Comparison of ENCODE assay signal across 8 cellular contexts in the genomic region with DNA sequence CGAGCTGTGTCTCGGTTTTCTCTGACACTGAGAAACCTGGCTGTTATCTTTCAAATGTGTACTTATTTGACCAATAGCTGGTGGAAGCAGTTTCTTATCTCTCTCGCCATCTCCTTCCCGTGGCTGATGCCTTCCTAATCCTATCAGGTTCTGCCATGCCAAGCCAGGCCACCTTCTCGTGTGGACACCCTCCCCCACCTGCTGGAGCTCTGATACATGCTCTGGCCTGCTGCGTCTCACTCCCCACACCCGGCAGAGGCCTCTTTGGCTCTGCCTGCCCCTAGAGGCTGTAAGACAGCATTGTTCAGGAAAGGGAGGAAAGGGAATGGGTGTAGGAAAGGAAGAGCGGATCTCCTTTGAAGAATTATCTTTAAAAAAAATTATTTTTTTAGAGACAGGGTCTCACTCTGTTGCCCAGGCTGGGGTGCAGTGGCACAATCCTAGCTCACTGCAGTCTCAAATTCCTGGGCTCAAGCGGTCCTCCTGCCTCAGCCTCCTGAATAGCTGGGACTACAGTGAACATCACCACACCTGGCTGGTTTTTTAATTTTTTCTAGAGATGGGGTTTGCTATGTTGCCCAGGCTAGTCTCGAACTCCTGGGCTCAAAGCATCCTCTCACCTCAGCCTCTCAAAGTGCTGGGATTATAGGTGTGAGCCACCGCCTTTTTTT. TPM values are rescaled to one million over a fixed set of nuclear protein-coding genes. Genes with fewer than 3 reads are reported as not detected.
DNase-seq lines count a peak whose midpoint lies in the region; ATAC-seq and TF ChIP-seq lines count a peak whose summit lies in the region.

No MANE protein-coding gene starts in this region.

- in situ Hi-C loops in IMR-90 (cut with MboI; ENCODE audit: low sequenced_read_pairs), result loop anchor here (25.0 kb wide), 1 partner anchor 410 kb away; a partner anchor contains a TSS

- H2BK20ac ChIP-seq in IMR-90 (ENCODE audit: low read depth, low read length), result peak overlapping the region; percentile 53

- peak; percentile 72 for TF ChIP-seq CTCF in IMR-90 (conservative IDR thresholded peaks at IDR 0.05; ENCODE audit: low read depth, low read length)
- TF ChIP-seq CTCF in RWPE1 (conservative IDR thresholded peaks at IDR 0.05; ENCODE audit: low read depth), result peak; percentile 80

- intact Hi-C loops in IMR-90 (cut with micrococcal nuclease), result no loop called here

- H2BK5ac ChIP-seq in IMR-90 (ENCODE audit: low read depth, low read length, poor library complexity, severe bottlenecking), result peak overlapping the region; percentile 92

- H3K9me3 ChIP-seq in IMR-90 (ENCODE audit: control insufficient read depth, insufficient read depth, low read length), result no peaks in the 10 kb centered on the region

- peak; percentile 69 for TF ChIP-seq RAD21 in IMR-90 (IDR thresholded peaks at IDR 0.05; ENCODE audit: low read length)

- H3K9ac ChIP-seq in IMR-90 (ENCODE audit: low read depth, low read length), result no peak overlapping the region

- peak overlapping the region; percentile 79 for H2AFZ ChIP-seq in IMR-90 (replicated peaks; ENCODE audit: low read length, poor library complexity)

- peaks cover 25% of the 10 kb centered on the region for H4K20me1 ChIP-seq in IMR-90 (ENCODE audit: insufficient read depth, low read length)

- H2AK9ac ChIP-seq in IMR-90 (replicated peaks; ENCODE audit: low read depth, low read length, poor library complexity), result peak overlapping the region; percentile 89

- H2BK120ac ChIP-seq in IMR-90 (ENCODE audit: low read depth, low read length), result peak overlapping the region; percentile 67; the same call in 1 of the 2 replicates

- no peak overlapping the region for H3K4me3 ChIP-seq in IMR-90 (ENCODE audit: insufficient read depth, low read depth, low read length)

- peak overlapping the region; percentile 57; the same call in 1 of the 2 replicates for H4K91ac ChIP-seq in IMR-90 (ENCODE audit: insufficient read depth, low read depth, low read length)

- H3K27me3 Mint-ChIP-seq in natural killer cell treated with Interleukin-12 subunit alpha and Interleukin-12 subunit beta and Interleukin-15 and Interleukin-18, amount 100 ng/mL, for 72 hours, result no peaks in the 10 kb centered on the region

- peak overlapping the region; percentile 69; the same call in 1 of the 3 replicates for H2BK15ac ChIP-seq in IMR-90 (ENCODE audit: low read depth, low read length)

- BruUV-seq in IMR-90 (replicated peaks; lab: Mats Ljungman, UMichigan), result no TSS peak

- dilution Hi-C loops in IMR-90 (cut with HindIII; ENCODE audit: low sequenced_read_pairs, unreplicated experiment), result no loop called here

- ATAC-seq in IMR-90 (ENCODE audit: low read depth) (peak; percentile 80), GM21528 (IDR thresholded peaks at IDR 0.05; ENCODE audit: low FRiP score, unreplicated experiment) (no peak), HG03460 (IDR thresholded peaks at IDR 0.05; ENCODE audit: unreplicated experiment) (no peak)
- no peak for ATAC-seq in natural killer cell treated with Interleukin-12 subunit alpha and Interleukin-12 subunit beta and Interleukin-15 and Interleukin-18, amount 100 ng/mL, for 72 hours

- H3K4me1 ChIP-seq in IMR-90 (ENCODE audit: control insufficient read depth, insufficient read depth, low read length), result peaks cover 18% of the 10 kb centered on the region

- H4K5ac ChIP-seq in IMR-90 (ENCODE audit: low read depth, low read length), result peak overlapping the region; percentile 45; the same call in 1 of the 2 replicates

- peaks cover 11 to 54% of the 10 kb centered on the region in 2 experiments for H3K79me1 ChIP-seq in IMR-90 (ENCODE audit: low read depth in 1 of 2, low read length in 2 of 2)

- CTCF ChIA-PET in IMR-90 (lab: Yijun Ruan, JAX) (interaction anchor here (0.5 to 1.4 kb wide), 6 partner anchors 9 to 500 kb away, joined by 3 to 11 read pairs (median 4); a partner anchor contains a TSS), RWPE1 (lab: Yijun Ruan, JAX) (interaction anchor here (0.5 to 1.4 kb wide), 10 partner anchors 9 to 551 kb away, joined by 3 to 9 read pairs (median 4); a partner anchor contains a TSS)

- H3K4me1 Mint-ChIP-seq in natural killer cell treated with Interleukin-12 subunit alpha and Interleukin-12 subunit beta and Interleukin-15 and Interleukin-18, amount 100 ng/mL, for 72 hours (ENCODE audit: low read depth in 2 of 2), result peaks cover 18 to 28% of the 10 kb centered on the region in 2 donors

- no peaks in the 10 kb centered on the region for H3K27me3 ChIP-seq in IMR-90 (ENCODE audit: control insufficient read depth, insufficient read depth, low read length)

- H3K36me3 ChIP-seq in IMR-90 (ENCODE audit: control insufficient read depth, insufficient read depth, low read length), result no peaks in the 10 kb centered on the region; the same call in 1 of the 2 replicates

- peak overlapping the region; percentile 44; the same call in 1 of the 2 replicates for H3K23ac ChIP-seq in IMR-90 (ENCODE audit: low read depth, low read length)

- no CpG with 5 or more reads among the region's 11 CpGs for WGBS in IMR-90 (ENCODE audit: extremely low coverage in 2 of 2, insufficient read length in 1 of 2), 2 experiments

- H3K4me2 ChIP-seq in IMR-90 (ENCODE audit: low read depth, low read length), result peak overlapping the region; percentile 30; the same call in 1 of the 2 replicates

- peak overlapping the region; percentile 12; the same call in 1 of the 2 replicates for H3K18ac ChIP-seq in IMR-90 (ENCODE audit: low read depth, low read length)

- POLR2A ChIA-PET in IMR-90 (lab: Charles Lee; ENCODE audit: unreplicated experiment) (no interaction called here), RWPE1 (lab: Yijun Ruan, JAX; ENCODE audit: low non-redundant PET) (interaction anchor here (0.7 kb wide), 1 partner anchor 27 kb away, joined by 3 read pairs; no protein-coding TSS in a partner anchor)

- peak overlapping the region; percentile 76 for H2AK5ac ChIP-seq in IMR-90 (ENCODE audit: low read depth, low read length)

- H3K14ac ChIP-seq in IMR-90 (replicated peaks; ENCODE audit: low read depth, low read length), result peak overlapping the region; percentile 50

- peak overlapping the region in 1 of 2 experiments; percentile 65; a peak in 3 of 4 replicates for H4K8ac ChIP-seq in IMR-90 (ENCODE audit: low read depth in 2 of 2, low read length in 2 of 2)

- H3K4me3 Mint-ChIP-seq in natural killer cell treated with Interleukin-12 subunit alpha and Interleukin-12 subunit beta and Interleukin-15 and Interleukin-18, amount 100 ng/mL, for 72 hours, result no peak overlapping the region

- peak overlapping the region; percentile 29; the same call in 1 of the 2 replicates for H3K56ac ChIP-seq in IMR-90 (ENCODE audit: extremely low read depth, insufficient read depth, low read length)

- no peaks in the 10 kb centered on the region for H3K36me3 Mint-ChIP-seq in natural killer cell treated with Interleukin-12 subunit alpha and Interleukin-12 subunit beta and Interleukin-15 and Interleukin-18, amount 100 ng/mL, for 72 hours

- TF ChIP-seq POLR2A in IMR-90 (IDR thresholded peaks at IDR 0.05; ENCODE audit: low read depth, low read length), result 0 out of 2 replicates have a peak, but pooled peaks have one; percentile 14

- peak overlapping the region; percentile 63 for H3K4ac ChIP-seq in IMR-90 (ENCODE audit: low read depth, low read length)

- H3K27ac Mint-ChIP-seq in natural killer cell treated with Interleukin-12 subunit alpha and Interleukin-12 subunit beta and Interleukin-15 and Interleukin-18, amount 100 ng/mL, for 72 hours, result no peak overlapping the region

- no peaks in the 10 kb centered on the region for H3K9me3 Mint-ChIP-seq in natural killer cell treated with Interleukin-12 subunit alpha and Interleukin-12 subunit beta and Interleukin-15 and Interleukin-18, amount 100 ng/mL, for 72 hours

- peak; percentile 26 for DNase-seq in NCI-H1436 (lab: John Stamatoyannopoulos, UW)
- DNase-seq in NCI-H1436 treated with DMSO at 0.1 percent for 48 hours (lab: John Stamatoyannopoulos, UW), result no peak
- DNase-seq in IMR-90, result peak; percentile 80
- DNase-seq in RWPE1 (ENCODE audit: low spot score), result peak; percentile 71
- peak; percentile 52 for DNase-seq in epithelial cell of prostate (ENCODE audit: low read depth, low spot score)
- peak; percentile 28 for DNase-seq in natural killer cell treated with Interleukin-12 subunit alpha and Interleukin-12 subunit beta and Interleukin-15 and Interleukin-18, amount 100 ng/mL, for 72 hours (ENCODE audit: low spot score)

- peak overlapping the region; percentile 38; the same call in 1 of the 2 replicates for H3K27ac ChIP-seq in IMR-90 (ENCODE audit: insufficient read depth, low read length)
- H3K27ac ChIP-seq in RWPE1, result peak overlapping the region; percentile 100
- H3K27ac ChIP-seq in epithelial cell of prostate, result peak overlapping the region; percentile 97

- peaks cover 26% of the 10 kb centered on the region for H3K9me1 ChIP-seq in IMR-90 (ENCODE audit: insufficient read depth, low read length)

RNA-seq across cellular contexts. Expression of a gene that starts 7.5 kb away (rescaled TPM):
- 2.3 and 3.1 TPM in 2 replicates for total RNA-seq in IMR-90 (2012; rRNA removed)
- 7.5 and 10.2 TPM in 2 replicates for polyA plus RNA-seq in IMR-90 (2012; rRNA removed)
- polyA plus RNA-seq in IMR-90 (2012; cell fraction: cytosol; rRNA removed), result 9.2 and 11.1 TPM in 2 replicates
- 37.2 and 59.8 TPM in 2 replicates for polyA plus RNA-seq in IMR-90 (2012; cell fraction: nucleus; rRNA removed; ENCODE audit: low replicate concordance)
- total RNA-seq in natural killer cell treated with Interleukin-12 subunit alpha and Interleukin-12 subunit beta and Interleukin-15 and Interleukin-18, amount 100 ng/mL, for 72 hours, result 10 to 100 TPM; 31.6 to 36.0 TPM

RNA-seq across cellular contexts. Expression of a gene that starts 9.2 kb away (rescaled TPM):
- under 0.01 TPM in 2 replicates for total RNA-seq in IMR-90 (2012; rRNA removed)
- 0.13 and 0.27 TPM in 2 replicates for polyA plus RNA-seq in IMR-90 (2012; rRNA removed)
- polyA plus RNA-seq in IMR-90 (2012; cell fraction: cytosol; rRNA removed), result 0.16 and 0.34 TPM in 2 replicates
- 0.09 and 0.16 TPM in 2 replicates for polyA plus RNA-seq in IMR-90 (2012; cell fraction: nucleus; rRNA removed; ENCODE audit: low replicate concordance)
- total RNA-seq in natural killer cell treated with Interleukin-12 subunit alpha and Interleukin-12 subunit beta and Interleukin-15 and Interleukin-18, amount 100 ng/mL, for 72 hours, result under 1 TPM in 1 of 2 donors, not detected in 1; 0.17 TPM

RNA-seq across cellular contexts. Expression of a gene that starts 20.1 kb away (rescaled TPM):
- 24.9 and 30.0 TPM in 2 replicates for total RNA-seq in IMR-90 (2012; rRNA removed)
- 118 and 128 TPM in 2 replicates for polyA plus RNA-seq in IMR-90 (2012; rRNA removed)
- polyA plus RNA-seq in IMR-90 (2012; cell fraction: cytosol; rRNA removed), result 115 and 151 TPM in 2 replicates
- 210 and 556 TPM in 2 replicates for polyA plus RNA-seq in IMR-90 (2012; cell fraction: nucleus; rRNA removed; ENCODE audit: low replicate concordance)
- under 1 TPM; 0.55 to 0.75 TPM for total RNA-seq in natural killer cell treated with Interleukin-12 subunit alpha and Interleukin-12 subunit beta and Interleukin-15 and Interleukin-18, amount 100 ng/mL, for 72 hours

RNA-seq across cellular contexts. Expression of a gene that starts 23.7 kb away (rescaled TPM):
- not detected in 2 replicates for total RNA-seq in IMR-90 (2012; rRNA removed)
- not detected in 2 replicates for polyA plus RNA-seq in IMR-90 (2012; rRNA removed)
- not detected in 2 replicates for polyA plus RNA-seq in IMR-90 (2012; cell fraction: cytosol; rRNA removed)
- not detected in 2 replicates for polyA plus RNA-seq in IMR-90 (2012; cell fraction: nucleus; rRNA removed; ENCODE audit: low replicate concordance)
- not detected for total RNA-seq in natural killer cell treated with Interleukin-12 subunit alpha and Interleukin-12 subunit beta and Interleukin-15 and Interleukin-18, amount 100 ng/mL, for 72 hours

RNA-seq across cellular contexts. Expression of a gene that starts 31.1 kb away (rescaled TPM):
- under 0.01 TPM in 1 of 2 replicates, not detected in the other for total RNA-seq in IMR-90 (2012; rRNA removed)
- polyA plus RNA-seq in IMR-90 (2012; rRNA removed), result 0.10 TPM in 1 of 2 replicates, not detected in the other
- polyA plus RNA-seq in IMR-90 (2012; cell fraction: cytosol; rRNA removed), result 0.03 and 0.04 TPM in 2 replicates
- polyA plus RNA-seq in IMR-90 (2012; cell fraction: nucleus; rRNA removed; ENCODE audit: low replicate concordance), result 0.17 and 0.38 TPM in 2 replicates
- not detected for total RNA-seq in natural killer cell treated with Interleukin-12 subunit alpha and Interleukin-12 subunit beta and Interleukin-15 and Interleukin-18, amount 100 ng/mL, for 72 hours

Comparison
In these comparisons a context has a peak if more than half of its experiments do, and no peak if none do; other contexts are left out.
1. H3K27ac ChIP-seq: peak in every context shown above with its lines; median percentile 100 in RWPE1; 97 in epithelial cell of prostate; 38 in IMR-90.
2. RNA of a gene that starts 20.1 kb away (total RNA-seq): 24.9 to 30.0 TPM in IMR-90; 0.55 to 0.75 TPM in natural killer cell treated with Interleukin-12 subunit alpha and Interleukin-12 subunit beta and Interleukin-15 and Interleukin-18, amount 100 ng/mL, for 72 hours; every median in the first group is over 10 times any median in the second.